13 cellular contexts compared by ENCODE assay signal in the genomic region with DNA sequence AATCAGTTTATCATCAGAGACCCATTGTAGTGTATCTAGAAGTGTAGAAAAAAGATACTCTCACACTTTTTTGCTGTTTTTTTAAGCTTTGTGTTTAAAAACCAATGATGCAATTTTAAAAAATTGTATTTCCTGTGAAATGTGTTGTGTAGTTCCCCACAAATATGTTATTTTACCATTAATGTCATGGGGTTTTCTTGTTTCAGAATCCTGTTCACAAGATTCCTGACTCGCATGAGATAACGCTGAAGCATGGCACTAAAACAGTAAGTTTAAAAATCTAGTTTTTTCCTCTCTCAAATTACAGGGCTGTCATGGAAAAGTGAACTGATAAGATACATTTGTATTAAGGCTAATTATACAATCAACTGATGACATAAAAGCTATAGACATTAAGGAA.
"Had no signal": no experiment of that assay in that cellular context is flagged by ENCODE, and none has a peak within 500 bp of the region (broad histone marks: within the 10 kb centered on the region; RNA-seq: fewer than 3 reads in every experiment).

No MANE protein-coding gene starts in this region.

- ATAC-seq: left lobe of liver; naive thymus-derived CD4-positive, alpha-beta T cell; stimulated activated memory B cell treated with anti-CD40 and anti-IgM and Interleukin-4, amounts not matched to agents 10 μg/mL and 1 μg/mL and 100 μg/mL, for 72 hours had no signal

- DNase-seq: activated CD4-positive, alpha-beta T cell treated with anti-CD3 and anti-CD28 coated beads, Interleukin-2, amount 50 U/mL, for 4 hours; activated CD4-positive, CD25-positive, alpha-beta regulatory T cell treated with anti-CD3 and anti-CD28 coated beads, Interleukin-2, amount 50 U/mL, for 72 hours; activated naive CD4-positive, alpha-beta T cell treated with anti-CD3 and anti-CD28 coated beads, Interleukin-2, amount 50 U/mL, for 16 hours; activated T-cell treated with anti-CD3 and anti-CD28 coated beads, Interleukin-2, amount 50 U/mL, for 1 hour; amniotic stem cell; cerebellar nuclear complex; naive thymus-derived CD4-positive, alpha-beta T cell; stimulated activated CD4-positive, alpha-beta T cell treated with anti-CD3 and anti-CD28 coated beads, Interleukin-2, amount 100 ng/mL, for 48 hours; T1000 had no signal

- H3K4me3 ChIP-seq: hepatocyte had no signal

- H3K9me3 Mint-ChIP-seq: activated T-helper 2 cell treated with anti-CD3 and anti-CD28 coated beads, Interferon-gamma antibody, Interleukin-2, Interleukin-4, amounts not matched to agents 10 μg/mL and 5 μg/mL and 100 μg/mL, durations not matched to agents 14 hours and 24 hours and 36 hours; naive thymus-derived CD4-positive, alpha-beta T cell; stimulated activated memory B cell treated with anti-CD40 and anti-IgM and Interleukin-4, amounts not matched to agents 10 μg/mL and 1 μg/mL and 100 μg/mL, for 72 hours had no signal

- H3K27ac Mint-ChIP-seq: activated T-helper 2 cell treated with anti-CD3 and anti-CD28 coated beads, Interferon-gamma antibody, Interleukin-2, Interleukin-4, amounts not matched to agents 10 μg/mL and 5 μg/mL and 100 μg/mL, durations not matched to agents 14 hours and 24 hours and 36 hours; naive thymus-derived CD4-positive, alpha-beta T cell; stimulated activated memory B cell treated with anti-CD40 and anti-IgM and Interleukin-4, amounts not matched to agents 10 μg/mL and 1 μg/mL and 100 μg/mL, for 72 hours had no signal
